10 cellular contexts compared by ENCODE assay signal in the genomic region with DNA sequence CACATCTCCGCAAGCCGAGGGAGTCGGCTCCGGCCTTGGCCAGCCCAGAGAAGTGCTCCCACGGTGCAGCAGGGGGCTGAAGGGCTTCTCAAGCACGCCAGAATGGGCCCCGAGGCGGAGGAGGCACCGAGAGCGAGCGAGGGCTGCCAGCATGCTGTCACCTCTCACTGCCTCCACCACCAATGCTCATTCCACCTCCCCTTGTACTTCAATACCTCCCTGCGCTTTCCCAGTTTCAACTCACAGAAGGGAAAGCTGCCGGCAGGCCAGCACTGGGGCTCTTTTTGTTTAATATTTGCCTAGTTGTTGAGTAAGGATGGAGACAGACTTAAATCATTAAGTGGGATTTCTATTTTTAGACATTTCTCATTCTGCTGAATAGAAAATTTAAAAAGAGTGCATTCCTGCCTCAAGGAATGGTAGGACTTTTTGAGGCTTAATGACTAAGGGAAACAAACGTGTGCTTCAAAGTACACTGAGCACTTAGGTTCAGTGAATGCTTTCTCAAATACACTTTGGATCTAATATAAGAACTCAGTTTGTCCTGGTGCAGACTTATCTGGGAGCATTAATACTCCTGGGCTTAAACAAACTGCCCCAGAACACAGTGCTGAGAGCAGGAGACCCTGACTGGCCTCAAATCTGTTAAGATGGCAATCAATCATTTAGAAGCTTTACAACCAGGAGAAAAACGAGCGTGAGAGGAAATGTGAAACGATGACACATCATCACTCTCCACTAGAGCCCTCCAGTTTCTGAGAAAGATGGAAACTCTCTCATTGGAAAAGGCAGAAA.
A peak's percentile ranks its signal among the peaks of the same experiment; 100 is the strongest.
DNase-seq lines count a peak whose midpoint lies in the region; ATAC-seq and TF ChIP-seq lines count a peak whose summit lies in the region.
"Had no signal": no experiment of that assay in that cellular context is flagged by ENCODE, and none has a peak within 500 bp of the region (broad histone marks: within the 10 kb centered on the region; RNA-seq: fewer than 3 reads in every experiment).

No MANE protein-coding gene starts in this region.

- H3K4me2 ChIP-seq in skeletal muscle satellite cell (ENCODE audit: low read length) = peak overlapping the region; percentile 52

- no peak for TF ChIP-seq POLR2A in sigmoid colon (IDR thresholded peaks at IDR 0.05)

- intact Hi-C loops in sigmoid colon (cut with DNase I) = no loop called here

- H3K36me3 Mint-ChIP-seq in T-helper 1 cell treated with Interleukin-12 subunit alpha and Interleukin-12 subunit beta and Interleukin-4 antibody, amounts not matched to agents 30 μg/mL and 1 μg/mL, for 36 hours (ENCODE audit: low read depth) = peaks cover 4% of the 10 kb centered on the region

- H3K4me1 ChIP-seq in skeletal muscle satellite cell (ENCODE audit: control insufficient read depth, insufficient read depth, low read length) (peaks cover 7% of the 10 kb centered on the region), sigmoid colon (peaks cover 0 to 22% (median 13%) of the 10 kb centered on the region in 4 donors)

- TF ChIP-seq EP300 in sigmoid colon (IDR thresholded peaks at IDR 0.05) = no peak

- no peaks in the 10 kb centered on the region for H3K9me3 Mint-ChIP-seq in T-helper 1 cell treated with Interleukin-12 subunit alpha and Interleukin-12 subunit beta and Interleukin-4 antibody, amounts not matched to agents 30 μg/mL and 1 μg/mL, for 36 hours

- no peaks in the 10 kb centered on the region for H3K9me3 ChIP-seq in skeletal muscle satellite cell (replicated peaks; ENCODE audit: low read length)
- no peaks in the 10 kb centered on the region for H3K9me3 ChIP-seq in sigmoid colon

- 76 to 84% methylated on average over 17 of the region's 17 CpGs for WGBS in sigmoid colon, 2 donors

- no peak overlapping the region for H3K4me3 Mint-ChIP-seq in T-helper 1 cell treated with Interleukin-12 subunit alpha and Interleukin-12 subunit beta and Interleukin-4 antibody, amounts not matched to agents 30 μg/mL and 1 μg/mL, for 36 hours
- H3K4me3 Mint-ChIP-seq: T-helper 17 cell had no signal

- H3K27ac ChIP-seq in sigmoid colon = peak overlapping the region in 1 of 4 donors; percentile 21

- H3K27ac Mint-ChIP-seq in T-helper 1 cell treated with Interleukin-12 subunit alpha and Interleukin-12 subunit beta and Interleukin-4 antibody, amounts not matched to agents 30 μg/mL and 1 μg/mL, for 36 hours = peak overlapping the region; percentile 12
- H3K27ac Mint-ChIP-seq: T-helper 17 cell had no signal

- H3K4me3 ChIP-seq in fibroblast of the aortic adventitia (ENCODE audit: low read depth, low read length) (peak overlapping the region; percentile 32), skeletal muscle satellite cell (ENCODE audit: low read length) (no peak overlapping the region), sigmoid colon (no peak overlapping the region)
- H3K4me3 ChIP-seq: GM12878 had no signal

- H3K27me3 ChIP-seq in skeletal muscle satellite cell (ENCODE audit: control insufficient read depth, insufficient read depth, low read length) (no peaks in the 10 kb centered on the region), sigmoid colon (no peaks in the 10 kb centered on the region)

- no peaks in the 10 kb centered on the region for H3K36me3 ChIP-seq in skeletal muscle satellite cell (ENCODE audit: insufficient read depth, low read length)
- H3K36me3 ChIP-seq in sigmoid colon = no peaks in the 10 kb centered on the region

- DNase-seq in H4 (ENCODE audit: low spot score) (peak; percentile 73), fibroblast of the aortic adventitia (ENCODE audit: low read depth) (peak; percentile 75), sigmoid colon (no peak), SIG-M5 (lab: John Stamatoyannopoulos, UW) (no peak)
- no peak for DNase-seq in activated CD8-positive, alpha-beta memory T cell treated with anti-CD3 and anti-CD28 coated beads, Interleukin-2, amount 50 U/mL, for 4 hours
- DNase-seq: T-helper 17 cell had no signal

- H3K4me1 Mint-ChIP-seq in T-helper 1 cell treated with Interleukin-12 subunit alpha and Interleukin-12 subunit beta and Interleukin-4 antibody, amounts not matched to agents 30 μg/mL and 1 μg/mL, for 36 hours (ENCODE audit: low read depth) = peaks cover 8% of the 10 kb centered on the region

- no peak for ATAC-seq in HG02763 (IDR thresholded peaks at IDR 0.05; ENCODE audit: unreplicated experiment)
- ATAC-seq: GM12878, T-helper 17 cell had no signal

- no peaks in the 10 kb centered on the region for H3K27me3 Mint-ChIP-seq in T-helper 1 cell treated with Interleukin-12 subunit alpha and Interleukin-12 subunit beta and Interleukin-4 antibody, amounts not matched to agents 30 μg/mL and 1 μg/mL, for 36 hours (ENCODE audit: low read depth)
- H3K27me3 Mint-ChIP-seq: T-helper 17 cell had no signal

- TF ChIP-seq CTCF in fibroblast of the aortic adventitia (IDR thresholded peaks at IDR 0.05; ENCODE audit: insufficient read depth, low read length) = no peak
- TF ChIP-seq CTCF in sigmoid colon (IDR thresholded peaks at IDR 0.05) = no peak

- H3K9ac ChIP-seq in skeletal muscle satellite cell (ENCODE audit: low read depth, low read length) = no peak overlapping the region

Comparison
In these comparisons a context has a peak if more than half of its experiments do, and no peak if none do; other contexts are left out.
1. DNase-seq: peak in H4 (single experiment) and fibroblast of the aortic adventitia (single experiment); none in sigmoid colon (single experiment), SIG-M5 (single experiment) and activated CD8-positive, alpha-beta memory T cell treated with anti-CD3 and anti-CD28 coated beads, Interleukin-2, amount 50 U/mL, for 4 hours (single experiment).